In the genomic region with DNA sequence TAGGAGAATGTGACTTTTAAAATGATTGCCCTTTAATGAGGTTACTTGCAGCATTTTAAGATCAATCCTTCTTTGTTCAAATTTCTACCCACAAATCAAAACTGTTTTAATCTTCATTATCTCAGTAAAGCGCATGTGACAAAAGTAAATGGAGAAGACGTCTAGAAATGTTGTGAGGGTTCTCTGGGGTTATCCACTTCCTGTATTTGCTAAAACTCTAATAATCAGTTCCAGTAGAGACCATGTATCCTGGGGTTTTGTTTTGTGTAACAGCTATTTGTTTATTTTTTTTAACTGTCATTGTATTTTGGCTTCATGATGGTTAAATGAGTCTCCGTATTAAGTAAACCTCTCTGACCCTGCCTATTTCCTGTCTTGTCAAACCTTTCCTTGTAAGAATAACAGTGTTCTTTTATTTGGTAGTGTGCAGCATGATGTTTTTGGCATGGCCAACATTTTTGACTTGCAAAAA, we compare ENCODE assay signal across 12 cellular contexts. TPM values are rescaled to one million over a fixed set of nuclear protein-coding genes. Genes with fewer than 3 reads are reported as not detected.
DNase-seq lines count a peak whose midpoint lies in the region; ATAC-seq and TF ChIP-seq lines count a peak whose summit lies in the region.
"Had no signal": no experiment of that assay in that cellular context is flagged by ENCODE, and none has a peak within 500 bp of the region (broad histone marks: within the 10 kb centered on the region; RNA-seq: fewer than 3 reads in every experiment).

No MANE protein-coding gene starts in this region.

- no peak overlapping the region for H3K27ac Mint-ChIP-seq in T-helper 2 cell treated with Interferon-gamma antibody and Interleukin-4, amounts not matched to agents 5 μg/mL and 100 μg/mL, for 36 hours
- H3K27ac Mint-ChIP-seq: activated naive CD8-positive, alpha-beta T cell treated with anti-CD3 and anti-CD28 coated beads for 36 hours; natural killer cell treated with Interleukin-12 subunit alpha and Interleukin-12 subunit beta and Interleukin-15 and Interleukin-18, amount 100 ng/mL, for 72 hours had no signal

- intact Hi-C loops in Right ventricle myocardium superior (cut with DNase I): no loop called here
- intact Hi-C loops in right cardiac atrium (cut with DNase I): loop anchor here in 3 of 4 donors (5.0 to 10.0 kb wide), 5 partner anchors 106 to 446 kb away; a partner anchor contains a TSS

- H3K4me3 Mint-ChIP-seq in T-helper 2 cell treated with Interferon-gamma antibody and Interleukin-4, amounts not matched to agents 5 μg/mL and 100 μg/mL, for 36 hours: peak overlapping the region; percentile 47
- H3K4me3 Mint-ChIP-seq: activated naive CD8-positive, alpha-beta T cell treated with anti-CD3 and anti-CD28 coated beads for 36 hours; natural killer cell treated with Interleukin-12 subunit alpha and Interleukin-12 subunit beta and Interleukin-15 and Interleukin-18, amount 100 ng/mL, for 72 hours had no signal

- H3K36me3 Mint-ChIP-seq in T-helper 2 cell treated with Interferon-gamma antibody and Interleukin-4, amounts not matched to agents 5 μg/mL and 100 μg/mL, for 36 hours (ENCODE audit: low read depth): no peaks in the 10 kb centered on the region
- H3K36me3 Mint-ChIP-seq: activated naive CD8-positive, alpha-beta T cell treated with anti-CD3 and anti-CD28 coated beads for 36 hours; natural killer cell treated with Interleukin-12 subunit alpha and Interleukin-12 subunit beta and Interleukin-15 and Interleukin-18, amount 100 ng/mL, for 72 hours had no signal

- H3K27ac ChIP-seq in right atrium auricular region: peak overlapping the region in 1 of 2 donors; percentile 49
- no peak overlapping the region for H3K27ac ChIP-seq in right cardiac atrium (ENCODE audit: low read length)

- WGBS in right cardiac atrium: 19% methylated on average over 3 of the region's 3 CpGs

- H3K4me1 ChIP-seq in right atrium auricular region (peaks cover 0 to 11% of the 10 kb centered on the region in 2 donors), right cardiac atrium (ENCODE audit: control insufficient read depth, insufficient read depth, low read length) (no peaks in the 10 kb centered on the region)

- no peak for DNase-seq in Right ventricle myocardium superior
- no peak for DNase-seq in right atrium auricular region (ENCODE audit: low spot score)
- DNase-seq in T-helper 2 cell treated with Interferon-gamma antibody and Interleukin-4, amounts not matched to agents 5 μg/mL and 100 μg/mL, for 36 hours (ENCODE audit: low spot score): no peak
- no peak for DNase-seq in right cardiac atrium
- DNase-seq in stimulated activated naive CD4-positive, alpha-beta T cell treated with Interleukin-2 at 50 U/mL for 16 hours (lab: John Stamatoyannopoulos, UW): no peak
- DNase-seq in NCI-H1694 treated with DMSO at 0.1 percent for 48 hours (lab: John Stamatoyannopoulos, UW): no peak
- DNase-seq in NCI-H1105 treated with DMSO at 0.1 percent for 48 hours (lab: John Stamatoyannopoulos, UW): no peak
- DNase-seq: activated CD4-positive, alpha-beta T cell treated with anti-CD3 and anti-CD28 coated beads for 4 hours; activated naive CD8-positive, alpha-beta T cell treated with anti-CD3 and anti-CD28 coated beads for 36 hours had no signal

- no peak for TF ChIP-seq CTCF in right atrium auricular region (IDR thresholded peaks at IDR 0.05)

- peaks cover 6% of the 10 kb centered on the region for H3K27me3 Mint-ChIP-seq in T-helper 2 cell treated with Interferon-gamma antibody and Interleukin-4, amounts not matched to agents 5 μg/mL and 100 μg/mL, for 36 hours (ENCODE audit: low read depth)
- H3K27me3 Mint-ChIP-seq: natural killer cell treated with Interleukin-12 subunit alpha and Interleukin-12 subunit beta and Interleukin-15 and Interleukin-18, amount 100 ng/mL, for 72 hours had no signal

- H3K4me1 Mint-ChIP-seq in T-helper 2 cell treated with Interferon-gamma antibody and Interleukin-4, amounts not matched to agents 5 μg/mL and 100 μg/mL, for 36 hours (ENCODE audit: low read depth): peaks cover 6% of the 10 kb centered on the region

- H3K9me3 ChIP-seq in right atrium auricular region (no peaks in the 10 kb centered on the region), right cardiac atrium (ENCODE audit: control insufficient read depth, low read length) (no peaks in the 10 kb centered on the region)

- H3K4me3 ChIP-seq in right atrium auricular region (no peak overlapping the region), right cardiac atrium (ENCODE audit: low read length) (no peak overlapping the region)

- peak; percentile 66 for ATAC-seq in Right ventricle myocardium superior (ENCODE audit: poor library complexity)
- ATAC-seq in right cardiac atrium: peak; percentile 76 to 89
- no peak for ATAC-seq in GM19452 (IDR thresholded peaks at IDR 0.05; ENCODE audit: unreplicated experiment)
- ATAC-seq: HepG2; natural killer cell treated with Interleukin-12 subunit alpha and Interleukin-12 subunit beta and Interleukin-15 and Interleukin-18, amount 100 ng/mL, for 72 hours had no signal

- no peaks in the 10 kb centered on the region for H3K36me3 ChIP-seq in right atrium auricular region

- H3K27me3 ChIP-seq in right atrium auricular region (no peaks in the 10 kb centered on the region), right cardiac atrium (ENCODE audit: control insufficient read depth, insufficient read depth) (no peaks in the 10 kb centered on the region)

- no peaks in the 10 kb centered on the region for H3K9me3 Mint-ChIP-seq in T-helper 2 cell treated with Interferon-gamma antibody and Interleukin-4, amounts not matched to agents 5 μg/mL and 100 μg/mL, for 36 hours
- H3K9me3 Mint-ChIP-seq: activated naive CD8-positive, alpha-beta T cell treated with anti-CD3 and anti-CD28 coated beads for 36 hours; natural killer cell treated with Interleukin-12 subunit alpha and Interleukin-12 subunit beta and Interleukin-15 and Interleukin-18, amount 100 ng/mL, for 72 hours had no signal

RNA-seq across cellular contexts. Expression of a gene that starts 27.5 kb away (rescaled TPM):
- 79.0 TPM for total RNA-seq in Right ventricle myocardium superior
- total RNA-seq in right atrium auricular region: 100 to 1,000 TPM in 1 of 2 donors, 10 to 100 TPM in 1; 64.5 to 109 TPM
- 10 to 100 TPM; 71.0 to 92.1 (median 84.5) TPM for total RNA-seq in right cardiac atrium
- 75.9 TPM for polyA plus RNA-seq in right cardiac atrium
